17 cellular contexts compared by ENCODE assay signal in genomic region chr6:112433457-112433856, GRCh38.
A peak's percentile ranks its signal among the peaks of the same experiment; 100 is the strongest.
DNase-seq lines count a peak whose midpoint lies in the region; ATAC-seq, FAIRE-seq and TF ChIP-seq lines count a peak whose summit lies in the region.
"Had no signal": no experiment of that assay in that cellular context is flagged by ENCODE, and none has a peak within 500 bp of the region (broad histone marks: within the 10 kb centered on the region; RNA-seq: fewer than 3 reads in every experiment).

No MANE protein-coding gene starts in this region.

- H3K9ac ChIP-seq in mesendoderm (ENCODE audit: low read length): no peak overlapping the region

- no peak overlapping the region for H2BK120ac ChIP-seq in mesendoderm (ENCODE audit: low read depth, low read length)

- no peak overlapping the region for H2BK15ac ChIP-seq in mesendoderm (replicated peaks; ENCODE audit: low read depth)

- H3K4me3 ChIP-seq in heart right ventricle: no peak overlapping the region
- no peak overlapping the region for H3K4me3 ChIP-seq in mesendoderm (ENCODE audit: low read length)
- H3K4me3 ChIP-seq: GM12878, SJSA1 had no signal

- no peak for ATAC-seq in heart right ventricle
- ATAC-seq: GM12878 had no signal

- peaks cover 0 to 4% (median 0%) of the 10 kb centered on the region in 9 donors for H3K4me1 ChIP-seq in heart right ventricle
- H3K4me1 ChIP-seq in mesendoderm (ENCODE audit: control insufficient read depth, low read depth, low read length): no peaks in the 10 kb centered on the region

- no peak overlapping the region for H3K23ac ChIP-seq in mesendoderm (ENCODE audit: low read length)

- intact Hi-C loops in heart right ventricle (cut with DNase I): no loop called here

- no peak overlapping the region for H3K4me2 ChIP-seq in mesendoderm (ENCODE audit: low read length)

- H4K8ac ChIP-seq in mesendoderm (ENCODE audit: low read depth, low read length): no peak overlapping the region

- TF ChIP-seq CTCF in 22Rv1 (IDR thresholded peaks at IDR 0.05) (no peak), heart right ventricle (IDR thresholded peaks at IDR 0.05) (no peak)

- H3K56ac ChIP-seq in mesendoderm (ENCODE audit: low read length): no peak overlapping the region

- no peak overlapping the region for H3K4ac ChIP-seq in mesendoderm (ENCODE audit: low read depth, low read length)

- DNase-seq in COR-L47 (lab: John Stamatoyannopoulos, UW) (peak; percentile 0), NCI-H1105 treated with DMSO at 0.1 percent for 48 hours (lab: John Stamatoyannopoulos, UW) (peak; percentile 94), NCI-H82 (lab: John Stamatoyannopoulos, UW) (peak; percentile 29), heart right ventricle (no peak), GM12891 (ENCODE audit: insufficient read length, low spot score) (no peak), mesendoderm (no peak)
- no peak for DNase-seq in NK-92 treated with Interleukin-12 subunit alpha and Interleukin-12 subunit beta, amount 100 ng/mL, for 24 hours (lab: John Stamatoyannopoulos, UW)
- DNase-seq: CD4-positive, alpha-beta memory T cell; GDM1; GOT3; NCI-H1694 treated with DMSO at 0.1 percent for 48 hours; T-helper 2 cell had no signal

- H3K27ac ChIP-seq in 22Rv1 (peak overlapping the region; percentile 29; the same call in 1 of the 2 replicates), heart right ventricle (no peak overlapping the region), mesendoderm (ENCODE audit: low read depth, low read length) (no peak overlapping the region)
- H3K27ac ChIP-seq: SJSA1 had no signal

- H2AK5ac ChIP-seq in mesendoderm (ENCODE audit: low read length): no peak overlapping the region

- H3K36me3 ChIP-seq in heart right ventricle: no peaks in the 10 kb centered on the region
- H3K36me3 ChIP-seq in mesendoderm (ENCODE audit: control insufficient read depth, insufficient read depth, low read length): no peaks in the 10 kb centered on the region
- H3K36me3 ChIP-seq: SJSA1 had no signal

- WGBS in heart right ventricle, 2 donors: 97 to 100% methylated on average over 1 of the region's 1 CpG
- no CpG with 5 or more reads among the region's 1 CpG for WGBS in mesendoderm (ENCODE audit: extremely low coverage, insufficient coverage, low lambda C conversion rate)

- no peak for TF ChIP-seq POLR2A in GM12891 (IDR thresholded peaks at IDR 0.05; ENCODE audit: low read depth, low read length)

- H3K27me3 ChIP-seq in heart right ventricle: no peaks in the 10 kb centered on the region
- no peaks in the 10 kb centered on the region for H3K27me3 ChIP-seq in mesendoderm (ENCODE audit: insufficient read depth, low read length, poor library complexity)
- H3K27me3 ChIP-seq: SJSA1 had no signal

- H3K79me2 ChIP-seq in mesendoderm (ENCODE audit: control insufficient read depth, insufficient read depth, low read length): no peaks in the 10 kb centered on the region

- no peaks in the 10 kb centered on the region for H3K79me1 ChIP-seq in mesendoderm (ENCODE audit: low read length)

- H2BK5ac ChIP-seq in mesendoderm (ENCODE audit: low read length): no peak overlapping the region

- H4K5ac ChIP-seq in mesendoderm (ENCODE audit: low read length): no peak overlapping the region

- no peak for FAIRE-seq in GM12891 (lab: Jason Lieb, UNC)
- FAIRE-seq: GM12878, GM18507, HTR-8/SVneo had no signal

- no peaks in the 10 kb centered on the region for H3K9me3 ChIP-seq in heart right ventricle
- H3K9me3 ChIP-seq: SJSA1 had no signal

- H3K18ac ChIP-seq in mesendoderm (ENCODE audit: low read length): no peak overlapping the region

TF ChIP-seq in GM12891, 5 proteins besides CTCF, POLR2A, EP300 and RAD21:
- TF ChIP-seq TAF1 (IDR thresholded peaks at IDR 0.05; ENCODE audit: low read depth, low read length) (no peak), SPI1 (IDR thresholded peaks at IDR 0.05; ENCODE audit: low read depth, low read length) (no peak), POLR2AphosphoS5 (IDR thresholded peaks at IDR 0.05; ENCODE audit: low read depth, low read length) (no peak), PAX5 (IDR thresholded peaks at IDR 0.05; ENCODE audit: insufficient read depth, low read length, severe bottlenecking) (no peak), POU2F2 (IDR thresholded peaks at IDR 0.05; ENCODE audit: low read depth, low read length) (no peak)

Comparison
In these comparisons a context has a peak if more than half of its experiments do, and no peak if none do; other contexts are left out.
1. DNase-seq: peak in COR-L47 (single experiment), NCI-H1105 treated with DMSO at 0.1 percent for 48 hours (single experiment) and NCI-H82 (single experiment); none in heart right ventricle (0 of 2), NK-92 treated with Interleukin-12 subunit alpha and Interleukin-12 subunit beta, amount 100 ng/mL, for 24 hours (single experiment), GM12891 (single experiment) and mesendoderm (single experiment).